Comparison of ENCODE assay signal across 8 cellular contexts in the genomic region with DNA sequence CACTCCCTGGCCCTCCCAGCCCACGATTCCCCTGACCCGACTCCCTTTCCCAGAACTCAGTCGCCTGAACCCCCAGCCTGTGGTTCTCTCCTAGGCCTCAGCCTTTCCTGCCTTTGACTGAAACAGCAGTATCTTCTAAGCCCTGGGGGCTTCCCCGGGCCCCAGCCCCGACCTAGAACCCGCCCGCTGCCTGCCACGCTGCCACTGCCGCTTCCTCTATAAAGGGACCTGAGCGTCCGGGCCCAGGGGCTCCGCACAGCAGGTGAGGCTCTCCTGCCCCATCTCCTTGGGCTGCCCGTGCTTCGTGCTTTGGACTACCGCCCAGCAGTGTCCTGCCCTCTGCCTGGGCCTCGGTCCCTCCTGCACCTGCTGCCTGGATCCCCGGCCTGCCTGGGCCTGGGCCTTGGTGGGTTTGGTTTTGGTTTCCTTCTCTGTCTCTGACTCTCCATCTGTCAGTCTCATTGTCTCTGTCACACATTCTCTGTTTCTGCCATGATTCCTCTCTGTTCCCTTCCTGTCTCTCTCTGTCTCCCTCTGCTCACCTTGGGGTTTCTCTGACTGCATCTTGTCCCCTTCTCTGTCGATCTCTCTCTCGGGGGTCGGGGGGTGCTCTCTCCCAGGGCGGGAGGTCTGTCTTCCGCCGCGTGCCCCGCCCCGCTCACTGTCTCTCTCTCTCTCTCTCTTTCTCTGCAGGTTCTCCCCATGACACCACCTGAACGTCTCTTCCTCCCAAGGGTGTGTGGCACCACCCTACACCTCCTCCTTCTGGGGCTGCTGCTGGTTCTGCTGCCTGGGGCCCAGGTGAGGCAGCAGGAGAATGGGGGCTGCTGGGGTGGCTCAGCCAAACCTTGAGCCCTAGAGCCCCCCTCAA. TPM values are rescaled to one million over a fixed set of nuclear protein-coding genes. Genes with fewer than 3 reads are reported as not detected.
DNase-seq lines count a peak whose midpoint lies in the region; ATAC-seq lines count a peak whose summit lies in the region.

A gene with protein sequence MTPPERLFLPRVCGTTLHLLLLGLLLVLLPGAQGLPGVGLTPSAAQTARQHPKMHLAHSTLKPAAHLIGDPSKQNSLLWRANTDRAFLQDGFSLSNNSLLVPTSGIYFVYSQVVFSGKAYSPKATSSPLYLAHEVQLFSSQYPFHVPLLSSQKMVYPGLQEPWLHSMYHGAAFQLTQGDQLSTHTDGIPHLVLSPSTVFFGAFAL (plus strand): TSS at position 249 of the 871 bp plus-strand sequence. CDS start 454 bp downstream, at position 703.

- H3K27me3 ChIP-seq in CD4-positive, CD25-positive, alpha-beta regulatory T cell (ENCODE audit: control insufficient read depth, insufficient read depth, low read length) = no peaks in the 10 kb centered on the region

- peak within 1 kb of the TSS; percentile 95 for H3K27ac ChIP-seq in CD4-positive, CD25-positive, alpha-beta regulatory T cell (ENCODE audit: insufficient read depth, low read length, poor library complexity, severe bottlenecking)

- peaks cover 29% of the 10 kb centered on the region for H3K36me3 Mint-ChIP-seq in CD4-positive, CD25-positive, alpha-beta regulatory T cell
- H3K36me3 Mint-ChIP-seq in memory B cell = peaks cover 13% of the 10 kb centered on the region

- peaks cover 96% of the 10 kb centered on the region for H3K4me1 ChIP-seq in CD4-positive, CD25-positive, alpha-beta regulatory T cell (ENCODE audit: control insufficient read depth, insufficient read depth, low read length, poor library complexity, severe bottlenecking)

- peak within 1 kb of the TSS; percentile 99 to 100 (median 100) for H3K4me3 Mint-ChIP-seq in CD4-positive, CD25-positive, alpha-beta regulatory T cell
- H3K4me3 Mint-ChIP-seq in memory B cell = peak within 1 kb of the TSS; percentile 96

- H3K36me3 ChIP-seq in CD4-positive, CD25-positive, alpha-beta regulatory T cell (ENCODE audit: control insufficient read depth, insufficient read depth, low read length) = no peaks in the 10 kb centered on the region

- peak within 1 kb of the TSS; percentile 98 to 100 (median 100) for H3K27ac Mint-ChIP-seq in CD4-positive, CD25-positive, alpha-beta regulatory T cell
- H3K27ac Mint-ChIP-seq in memory B cell = peak within 1 kb of the TSS; percentile 95

- peak; percentile 60 to 62 for ATAC-seq in CD4-positive, CD25-positive, alpha-beta regulatory T cell (ENCODE audit: low read depth in 2 of 2)
- peak; percentile 39 for ATAC-seq in HG02885 (IDR thresholded peaks at IDR 0.05; ENCODE audit: poor library complexity, unreplicated experiment)
- peak; percentile 58 for ATAC-seq in memory B cell (ENCODE audit: low read depth)

- H3K4me1 Mint-ChIP-seq in CD4-positive, CD25-positive, alpha-beta regulatory T cell = peaks cover 24 to 99% (median 78%) of the 10 kb centered on the region in 4 donors
- peaks cover 73% of the 10 kb centered on the region for H3K4me1 Mint-ChIP-seq in memory B cell

- H3K27me3 Mint-ChIP-seq in CD4-positive, CD25-positive, alpha-beta regulatory T cell = peaks cover 5% of the 10 kb centered on the region
- H3K27me3 Mint-ChIP-seq in memory B cell = no peaks in the 10 kb centered on the region

- H3K9me3 ChIP-seq in CD4-positive, CD25-positive, alpha-beta regulatory T cell (ENCODE audit: control insufficient read depth in 2 of 2, low read length in 2 of 2) = no peaks in the 10 kb centered on the region

- H3K4me3 ChIP-seq in CD4-positive, CD25-positive, alpha-beta regulatory T cell (ENCODE audit: low read depth, low read length) = peak within 1 kb of the TSS; percentile 82

- DNase-seq in CD4-positive, CD25-positive, alpha-beta regulatory T cell = peak; percentile 68 to 88 (median 82)
- DNase-seq in activated CD4-positive, alpha-beta T cell treated with anti-CD3 and anti-CD28 coated beads, Interleukin-2, amount 50 U/mL, for 4 hours = peak; percentile 71 to 73
- DNase-seq in memory B cell (ENCODE audit: low spot score in 2 of 2) = peak; percentile 60 to 71
- DNase-seq in DMS 273 treated with DMSO at 0.1 percent for 48 hours (lab: John Stamatoyannopoulos, UW) = no peak
- DNase-seq in SKM-1 treated with dmso at 0.1 percent for 144 hours (lab: John Stamatoyannopoulos, UW; ENCODE audit: unreplicated experiment) = no peak
- DNase-seq in NCI-H1105 treated with DMSO at 0.1 percent for 48 hours (lab: John Stamatoyannopoulos, UW) = no peak
- DNase-seq in COR-L47 (lab: John Stamatoyannopoulos, UW) = no peak

- H3K9me3 Mint-ChIP-seq in CD4-positive, CD25-positive, alpha-beta regulatory T cell = no peaks in the 10 kb centered on the region
- no peaks in the 10 kb centered on the region for H3K9me3 Mint-ChIP-seq in memory B cell

RNA-seq across cellular contexts. Expression of the gene that starts here (rescaled TPM):
- total RNA-seq in CD4-positive, CD25-positive, alpha-beta regulatory T cell = 15.6 TPM
- 10 to 100 TPM; 12.8 to 20.0 (median 13.9) TPM for polyA plus RNA-seq in CD4-positive, CD25-positive, alpha-beta regulatory T cell

Comparison
In these comparisons a context has a peak if more than half of its experiments do, and no peak if none do; other contexts are left out.
1. DNase-seq: peak in CD4-positive, CD25-positive, alpha-beta regulatory T cell (3 of 3), activated CD4-positive, alpha-beta T cell treated with anti-CD3 and anti-CD28 coated beads, Interleukin-2, amount 50 U/mL, for 4 hours (2 of 2) and memory B cell (2 of 2); none in DMS 273 treated with DMSO at 0.1 percent for 48 hours (single experiment), SKM-1 treated with dmso at 0.1 percent for 144 hours (single experiment), NCI-H1105 treated with DMSO at 0.1 percent for 48 hours (single experiment) and COR-L47 (single experiment).
2. Peak in every context shown above with its lines, with median percentiles within 50 percentile points of each other: ATAC-seq.